Comparison of ENCODE assay signal across 8 cellular contexts in genomic region chr3:50237754-50238548, GRCh38. TPM values are rescaled to one million over a fixed set of nuclear protein-coding genes. Genes with fewer than 3 reads are reported as not detected.
DNase-seq lines count a peak whose midpoint lies in the region; ATAC-seq and TF ChIP-seq lines count a peak whose summit lies in the region.

No MANE protein-coding gene starts in this region.

- H3K36me3 Mint-ChIP-seq in activated CD4-positive, alpha-beta T cell treated with anti-CD3 and anti-CD28 coated beads, Interleukin-2, amount 10 ng/mL, durations not matched to agents 7 days and 5 days (ENCODE audit: low read depth) = peaks cover 44% of the 10 kb centered on the region

- 0% methylated on average over 3 of the region's 31 CpGs for WGBS in right lobe of liver (ENCODE audit: insufficient coverage, low coverage, low lambda C conversion rate, missing lambda C conversion rate)

- peak overlapping the region; percentile 97 for H3K27ac Mint-ChIP-seq in activated CD4-positive, alpha-beta T cell treated with anti-CD3 and anti-CD28 coated beads, Interleukin-2, amount 10 ng/mL, durations not matched to agents 7 days and 5 days

- H3K4me1 Mint-ChIP-seq in activated CD4-positive, alpha-beta T cell treated with anti-CD3 and anti-CD28 coated beads, Interleukin-2, amount 10 ng/mL, durations not matched to agents 7 days and 5 days = peaks cover 61% of the 10 kb centered on the region

- peak; percentile 81 for TF ChIP-seq POLR2A in right lobe of liver (IDR thresholded peaks at IDR 0.05)

- CTCF ChIA-PET in activated CD4-positive, alpha-beta T cell treated with anti-CD3 and anti-CD28 coated beads, Interleukin-2, amount 10 ng/mL, durations not matched to agents 7 days and 5 days (lab: Charles Lee) = interaction anchor here (1.8 to 4.3 kb wide), 3 partner anchors 10 to 22 kb away, joined by 4 to 42 read pairs (median 24); no protein-coding TSS in a partner anchor

- intact Hi-C loops in right lobe of liver (cut with DNase I) = no loop called here

- H3K27ac ChIP-seq in right lobe of liver = peak overlapping the region; percentile 87 to 94 (median 93)

- ATAC-seq in right lobe of liver = peak; percentile 15 to 46 (median 30)
- ATAC-seq in HG02973 (IDR thresholded peaks at IDR 0.05; ENCODE audit: unreplicated experiment) = no peak

- peak overlapping the region; percentile 93 for H3K4me3 Mint-ChIP-seq in activated CD4-positive, alpha-beta T cell treated with anti-CD3 and anti-CD28 coated beads, Interleukin-2, amount 10 ng/mL, durations not matched to agents 7 days and 5 days

- DNase-seq in ELR (ENCODE audit: low read depth) (peak; percentile 90), H7 (peak; percentile 86), NCI-H460 (ENCODE audit: extremely low read depth, low read depth) (peak; percentile 46), dedifferentiated amniotic fluid mesenchymal stem cell (ENCODE audit: extremely low spot score) (peak; percentile 74), right lobe of liver (peak; percentile 88 to 90 (median 89))
- peak; percentile 93 for DNase-seq in activated CD4-positive, alpha-beta T cell treated with anti-CD3 and anti-CD28 coated beads, Interleukin-2, amount 10 ng/mL, durations not matched to agents 7 days and 5 days
- peak; percentile 83 to 85 for DNase-seq in stimulated activated CD4-positive, alpha-beta T cell treated with anti-CD3 and anti-CD28 coated beads, Interleukin-4, amount 100 ng/mL, for 4 hours

- no peaks in the 10 kb centered on the region for H3K9me3 ChIP-seq in right lobe of liver

- no peak for TF ChIP-seq CTCF in right lobe of liver (IDR thresholded peaks at IDR 0.05)

- H3K4me3 ChIP-seq in H7 (ENCODE audit: insufficient read depth, low read depth, low read length) (peak overlapping the region; percentile 52), right lobe of liver (peak overlapping the region; percentile 77 to 95 (median 94))

- H3K4me1 ChIP-seq in right lobe of liver = peaks cover 0 to 58% (median 27%) of the 10 kb centered on the region in 4 donors

- POLR2A ChIA-PET in activated CD4-positive, alpha-beta T cell treated with anti-CD3 and anti-CD28 coated beads, Interleukin-2, amount 10 ng/mL, durations not matched to agents 7 days and 5 days (lab: Charles Lee) = interaction anchor here (0.7 to 1.2 kb wide), 3 partner anchors 9 to 298 kb away, joined by 3 to 6 read pairs (median 6); no protein-coding TSS in a partner anchor

- no peaks in the 10 kb centered on the region; the same call in 1 of the 2 replicates for H3K36me3 ChIP-seq in H7 (replicated peaks; ENCODE audit: control insufficient read depth, insufficient read depth, low read length)
- peaks cover 0 to 9% (median 0%) of the 10 kb centered on the region in 4 donors for H3K36me3 ChIP-seq in right lobe of liver

- H3K27me3 Mint-ChIP-seq in activated CD4-positive, alpha-beta T cell treated with anti-CD3 and anti-CD28 coated beads, Interleukin-2, amount 10 ng/mL, durations not matched to agents 7 days and 5 days = no peaks in the 10 kb centered on the region

- no peaks in the 10 kb centered on the region for H3K9me3 Mint-ChIP-seq in activated CD4-positive, alpha-beta T cell treated with anti-CD3 and anti-CD28 coated beads, Interleukin-2, amount 10 ng/mL, durations not matched to agents 7 days and 5 days

- H3K27me3 ChIP-seq in H7 (ENCODE audit: control insufficient read depth, insufficient read depth, low read length) (no peaks in the 10 kb centered on the region), right lobe of liver (no peaks in the 10 kb centered on the region)

RNA-seq across cellular contexts. Expression of gene GNAI2, which starts 1.9 kb away (rescaled TPM):
- total RNA-seq in H7 (2014; rRNA removed; shearing (Covaris generic)) = 204 and 246 TPM in 2 replicates
- total RNA-seq in NCI-H460 (2014; rRNA removed; shearing (Covaris generic)) = 45.5 and 50.1 TPM in 2 replicates
- 45.9 and 58.7 TPM in 2 replicates for polyA plus RNA-seq in NCI-H460 (2014; cell fraction: nucleus; rRNA removed)
- total RNA-seq in activated CD4-positive, alpha-beta T cell treated with anti-CD3 and anti-CD28 coated beads, Interleukin-2, amount 10 ng/mL, durations not matched to agents 7 days and 5 days = 100 to 1,000 TPM; 489 to 524 TPM
- total RNA-seq in right lobe of liver = 100 to 1,000 TPM in 2 of 6 experiments, 10 to 100 TPM in 4; 73.3 to 125 (median 98.7) TPM

RNA-seq across cellular contexts. Expression of gene SEMA3B, which starts 31.0 kb away (rescaled TPM):
- 2.8 and 4.4 TPM in 2 replicates for total RNA-seq in H7 (2014; rRNA removed; shearing (Covaris generic))
- 4.9 and 6.1 TPM in 2 replicates for total RNA-seq in NCI-H460 (2014; rRNA removed; shearing (Covaris generic))
- polyA plus RNA-seq in NCI-H460 (2014; cell fraction: nucleus; rRNA removed) = 23.1 and 33.5 TPM in 2 replicates
- under 1 TPM; 0.37 to 0.60 TPM for total RNA-seq in activated CD4-positive, alpha-beta T cell treated with anti-CD3 and anti-CD28 coated beads, Interleukin-2, amount 10 ng/mL, durations not matched to agents 7 days and 5 days
- 1 to 10 TPM; 1.7 to 4.5 (median 2.6) TPM for total RNA-seq in right lobe of liver

RNA-seq across cellular contexts. Expression of gene SLC38A3, which starts 32.9 kb away (rescaled TPM):
- total RNA-seq in H7 (2014; rRNA removed; shearing (Covaris generic)) = 0.21 and 0.22 TPM in 2 replicates
- total RNA-seq in NCI-H460 (2014; rRNA removed; shearing (Covaris generic)) = 0.09 and 0.27 TPM in 2 replicates
- 0.60 TPM in 1 of 2 replicates, not detected in the other for polyA plus RNA-seq in NCI-H460 (2014; cell fraction: nucleus; rRNA removed)
- not detected for total RNA-seq in activated CD4-positive, alpha-beta T cell treated with anti-CD3 and anti-CD28 coated beads, Interleukin-2, amount 10 ng/mL, durations not matched to agents 7 days and 5 days
- total RNA-seq in right lobe of liver = 100 to 1,000 TPM in 4 of 6 experiments, 10 to 100 TPM in 2; 77.7 to 311 (median 190) TPM

RNA-seq across cellular contexts. Expression of gene LSMEM2, which starts 40.9 kb away (rescaled TPM):
- 0.07 and 1.2 TPM in 2 replicates for total RNA-seq in H7 (2014; rRNA removed; shearing (Covaris generic))
- total RNA-seq in NCI-H460 (2014; rRNA removed; shearing (Covaris generic)) = not detected in 2 replicates
- polyA plus RNA-seq in NCI-H460 (2014; cell fraction: nucleus; rRNA removed) = not detected in 2 replicates
- not detected for total RNA-seq in activated CD4-positive, alpha-beta T cell treated with anti-CD3 and anti-CD28 coated beads, Interleukin-2, amount 10 ng/mL, durations not matched to agents 7 days and 5 days
- total RNA-seq in right lobe of liver = not detected

RNA-seq across cellular contexts. Expression of gene GNAT1, which starts 46.5 kb away (rescaled TPM):
- total RNA-seq in H7 (2014; rRNA removed; shearing (Covaris generic)) = not detected in 2 replicates
- not detected in 2 replicates for total RNA-seq in NCI-H460 (2014; rRNA removed; shearing (Covaris generic))
- not detected in 2 replicates for polyA plus RNA-seq in NCI-H460 (2014; cell fraction: nucleus; rRNA removed)
- not detected for total RNA-seq in activated CD4-positive, alpha-beta T cell treated with anti-CD3 and anti-CD28 coated beads, Interleukin-2, amount 10 ng/mL, durations not matched to agents 7 days and 5 days
- under 1 TPM in 1 of 6 experiments, not detected in 5; 0.07 TPM for total RNA-seq in right lobe of liver

Comparison
In these comparisons a context has a peak if more than half of its experiments do, and no peak if none do; other contexts are left out.
1. RNA of gene SLC38A3, which starts 32.9 kb away (total RNA-seq): 77.7 to 311 TPM in right lobe of liver; 0.09 to 0.27 TPM in NCI-H460, 0.21 to 0.22 TPM in H7 and not detected in activated CD4-positive, alpha-beta T cell treated with anti-CD3 and anti-CD28 coated beads, Interleukin-2, amount 10 ng/mL, durations not matched to agents 7 days and 5 days; every median in the first group is over 10 times any median in the second.
2. Peak in every context shown above with its lines, with median percentiles within 50 percentile points of each other: DNase-seq.